1 cellular context compared by ENCODE assay signal in the genomic region with DNA sequence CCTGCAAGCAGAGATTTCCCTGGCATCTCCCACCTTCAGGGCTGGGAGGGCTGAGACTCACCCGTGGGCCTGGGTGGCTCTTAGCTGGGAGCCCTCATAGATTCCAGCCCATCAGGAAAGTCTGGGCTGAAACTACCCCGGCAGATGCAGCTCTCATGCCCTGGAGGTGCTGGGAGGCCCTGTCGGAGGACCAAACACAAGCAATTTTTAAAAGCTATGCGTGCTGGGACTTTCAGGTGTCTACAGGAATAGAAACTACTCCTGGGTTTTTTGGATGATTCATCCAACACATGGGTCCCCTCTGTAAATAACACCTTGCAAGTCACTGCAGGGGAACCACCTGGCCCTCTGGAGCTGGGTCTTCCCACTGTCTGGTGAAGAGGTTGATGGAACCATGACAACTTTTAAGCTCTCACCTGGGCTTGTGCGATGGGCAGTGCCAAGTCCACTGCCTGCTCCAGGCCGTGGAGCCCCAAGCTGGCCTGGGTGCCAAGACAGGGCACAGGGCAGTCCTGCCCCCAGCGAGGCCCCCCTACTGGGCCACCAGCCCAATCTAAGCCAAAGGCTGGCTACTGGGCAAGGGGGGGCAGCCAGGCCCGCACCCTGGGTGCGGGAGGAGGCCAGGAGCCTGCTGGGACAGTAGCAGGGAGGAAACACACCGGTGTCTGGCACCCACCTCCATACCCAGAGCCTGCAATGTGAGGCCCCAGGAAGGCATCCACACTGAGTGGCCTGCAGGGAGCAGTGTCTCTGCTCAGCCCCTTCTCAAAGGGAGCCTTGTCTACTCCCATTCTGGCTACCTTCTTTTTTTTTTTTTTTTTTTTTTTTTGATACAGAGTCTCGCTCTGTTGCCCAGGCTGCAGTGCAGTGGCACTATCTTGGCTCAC.
TF ChIP-seq lines count a peak whose summit lies in the region.

No MANE protein-coding gene starts in this region.

TF ChIP-seq in H1, 55 proteins besides CTCF, POLR2A, EP300 and RAD21 (continued from another document):
- TF ChIP-seq TEAD4 (IDR thresholded peaks at IDR 0.05; ENCODE audit: low read depth, low read length) = no peak
TF ChIP-seq in H1: peak in this region for 0.
